In genomic region chr10:63133787-63134557, GRCh38 we compare ENCODE assay signal across 8 cellular contexts. TPM values are rescaled to one million over a fixed set of nuclear protein-coding genes. Genes with fewer than 3 reads are reported as not detected.
A peak's percentile ranks its signal among the peaks of the same experiment; 100 is the strongest.
DNase-seq lines count a peak whose midpoint lies in the region; ATAC-seq and TF ChIP-seq lines count a peak whose summit lies in the region.

No MANE protein-coding gene starts in this region.

- intact Hi-C loops in lower lobe of right lung (cut with DNase I) = no loop called here
- intact Hi-C loops in uterus (cut with DNase I; ENCODE audit: low total_unique reads) = no loop called here
- intact Hi-C loops in posterior cingulate gyrus (cut with DNase I) = loop anchor here (10.0 kb wide), 1 partner anchor 329 kb away; the partner anchor contains the start of gene ADO

- no peak for TF ChIP-seq POLR2A in uterus (IDR thresholded peaks at IDR 0.05)

- H3K27me3 ChIP-seq in lower lobe of right lung (ENCODE audit: low read depth) (no peaks in the 10 kb centered on the region), uterus (no peaks in the 10 kb centered on the region)

- H3K9me3 ChIP-seq in lower lobe of right lung = no peaks in the 10 kb centered on the region
- H3K9me3 ChIP-seq in uterus = no peaks in the 10 kb centered on the region

- H3K36me3 ChIP-seq in lower lobe of right lung (no peaks in the 10 kb centered on the region), uterus (no peaks in the 10 kb centered on the region)

- H3K4me3 ChIP-seq in lower lobe of right lung (peak overlapping the region; percentile 92), uterus (peak overlapping the region; percentile 88 to 93)

- peak; percentile 21 for DNase-seq in GF-D8 (lab: John Stamatoyannopoulos, UW)
- peak; percentile 76 for DNase-seq in NAMALWA (ENCODE audit: low spot score)
- DNase-seq in central memory CD4-positive, alpha-beta T cell = peak; percentile 3
- no peak for DNase-seq in lower lobe of right lung
- DNase-seq in uterus = no peak
- no peak for DNase-seq in GOT3 (lab: John Stamatoyannopoulos, UW)
- DNase-seq in posterior cingulate gyrus = no peak
- no peak for DNase-seq in NCI-H2196 (lab: John Stamatoyannopoulos, UW; ENCODE audit: unreplicated experiment)

- peaks cover 45% of the 10 kb centered on the region for H3K4me1 ChIP-seq in lower lobe of right lung
- peaks cover 0 to 11% of the 10 kb centered on the region in 2 donors for H3K4me1 ChIP-seq in uterus

- peak in 1 of 2 donors; percentile 78 for ATAC-seq in lower lobe of right lung

- H3K27ac ChIP-seq in lower lobe of right lung (peak overlapping the region; percentile 97), uterus (peak overlapping the region; percentile 85 to 87)

- TF ChIP-seq CTCF in lower lobe of right lung (IDR thresholded peaks at IDR 0.05) (no peak), uterus (IDR thresholded peaks at IDR 0.05) (no peak)

RNA-seq across cellular contexts. Expression of gene NRBF2, which starts 0.8 kb away (rescaled TPM):
- total RNA-seq in lower lobe of right lung = 24.3 TPM
- 10 to 100 TPM in 3 of 4 donors, 1 to 10 TPM in 1; 4.1 to 20.7 (median 17.0) TPM for total RNA-seq in uterus

Comparison
In these comparisons a context has a peak if more than half of its experiments do, and no peak if none do; other contexts are left out.
1. DNase-seq: peak in GF-D8 (single experiment), NAMALWA (single experiment) and central memory CD4-positive, alpha-beta T cell (single experiment); none in lower lobe of right lung (single experiment), uterus (0 of 2), GOT3 (single experiment), posterior cingulate gyrus (0 of 10) and NCI-H2196 (single experiment).